Comparison of ENCODE assay signal across 25 cellular contexts in the genomic region with DNA sequence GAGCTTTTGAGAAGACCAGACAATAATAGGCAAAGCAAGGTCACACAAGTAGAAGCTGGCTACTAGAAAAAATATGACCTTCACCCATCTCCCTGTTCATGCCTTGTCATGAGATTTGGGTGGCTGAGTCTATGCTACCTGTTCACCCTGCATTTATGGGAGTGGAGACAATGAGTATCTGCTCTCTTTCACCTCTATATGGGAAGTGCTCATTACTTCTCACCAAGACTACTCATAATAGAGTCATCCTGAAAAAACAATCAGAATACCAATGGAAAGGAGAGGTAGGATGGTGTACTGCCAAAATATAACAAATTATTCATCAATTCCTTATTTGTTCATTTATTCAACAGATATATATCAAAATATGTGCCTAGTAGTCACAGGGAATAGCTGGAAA.
"Had no signal": no experiment of that assay in that cellular context is flagged by ENCODE, and none has a peak within 500 bp of the region (broad histone marks: within the 10 kb centered on the region; RNA-seq: fewer than 3 reads in every experiment).

No MANE protein-coding gene starts in this region.

- H3K27ac ChIP-seq: coronary artery, neural progenitor cell, parathyroid adenoma, right lobe of liver, stomach, thyroid gland, vagina had no signal

- H3K79me2 ChIP-seq: parathyroid adenoma had no signal

- FAIRE-seq: endothelial cell of umbilical vein had no signal

- H2AFZ ChIP-seq: neural progenitor cell, parathyroid adenoma had no signal

- H3K4me3 ChIP-seq: coronary artery, neural progenitor cell, right lobe of liver, smooth muscle cell, stomach, thyroid gland, vagina had no signal

- H3K36me3 ChIP-seq: neural progenitor cell, right lobe of liver, stomach, thyroid gland, vagina had no signal

- H3K9me3 ChIP-seq: right lobe of liver, thyroid gland, vagina had no signal

- H3K9ac ChIP-seq: neural progenitor cell, parathyroid adenoma had no signal

- H3K27me3 ChIP-seq: neural progenitor cell, right lobe of liver, stomach, thyroid gland, vagina had no signal

- H3K4me2 ChIP-seq: neural progenitor cell, smooth muscle cell had no signal

- ATAC-seq: left lobe of liver; naive thymus-derived CD4-positive, alpha-beta T cell; right lobe of liver; stimulated activated effector memory CD8-positive, alpha-beta T cell treated with anti-CD3 and anti-CD28 coated beads, Interleukin-12 subunit alpha, Interleukin-12 subunit beta, amount 100 ng/mL, for 72 hours had no signal

- H3K4me1 ChIP-seq: neural progenitor cell, parathyroid adenoma, right lobe of liver, stomach, thyroid gland, vagina had no signal

- DNase-seq: dermis blood vessel endothelial cell; effector memory CD4-positive, alpha-beta T cell; foreskin melanocyte; hypothalamus; immature natural killer cell; islet precursor cell; mesendoderm; midbrain; naive thymus-derived CD4-positive, alpha-beta T cell; right lobe of liver; stimulated activated CD4-positive, alpha-beta T cell treated with anti-CD3 and anti-CD28 coated beads, Interleukin-12 subunit alpha, Interleukin-12 subunit beta, amount 100 ng/mL, for 4 hours; stimulated activated CD4-positive, alpha-beta T cell treated with anti-CD3 and anti-CD28 coated beads, Interleukin-1b, Interleukin-23, amount 100 ng/mL, for 48 hours; stimulated activated CD4-positive, alpha-beta T cell treated with anti-CD3 and anti-CD28 coated beads, Interleukin-4, amount 100 ng/mL, for 1 hour; stimulated activated naive CD4-positive, alpha-beta T cell treated with Interleukin-2 at 50 U/mL for 16 hours; stomach; thyroid gland; trophoblast cell had no signal
